11 cellular contexts compared by ENCODE assay signal in genomic region chr11:62012451-62013265, GRCh38. TPM values are rescaled to one million over a fixed set of nuclear protein-coding genes. Genes with fewer than 3 reads are reported as not detected.
DNase-seq lines count a peak whose midpoint lies in the region; ATAC-seq, FAIRE-seq and TF ChIP-seq lines count a peak whose summit lies in the region.
"Had no signal": no experiment of that assay in that cellular context is flagged by ENCODE, and none has a peak within 500 bp of the region (broad histone marks: within the 10 kb centered on the region; RNA-seq: fewer than 3 reads in every experiment).

No MANE protein-coding gene starts in this region.

- H3K27ac Mint-ChIP-seq in CD8-positive, alpha-beta T cell = no peak overlapping the region
- H3K27ac Mint-ChIP-seq: progenitor cell of endocrine pancreas had no signal

- no peak overlapping the region for H3K4me3 Mint-ChIP-seq in CD8-positive, alpha-beta T cell

- peaks cover 0 to 9% of the 10 kb centered on the region in 2 donors for H3K4me1 ChIP-seq in small intestine (ENCODE audit: control insufficient read depth in 2 of 2, insufficient read depth in 1 of 2, low read depth in 1 of 2, low read length in 1 of 2)
- H3K4me1 ChIP-seq in CD8-positive, alpha-beta T cell (ENCODE audit: insufficient read depth, low read length) = no peaks in the 10 kb centered on the region

- no peaks in the 10 kb centered on the region for H3K9me3 ChIP-seq in small intestine (ENCODE audit: control insufficient read depth, low read depth)
- H3K9me3 ChIP-seq in CD8-positive, alpha-beta T cell (ENCODE audit: low read length) = no peaks in the 10 kb centered on the region
- H3K9me3 ChIP-seq: tibial artery had no signal

- CTCF ChIA-PET in CD8-positive, alpha-beta T cell (lab: Charles Lee) = interaction anchor here (1.0 kb wide), 1 partner anchor 69 kb away, joined by 3 read pairs; no protein-coding TSS in a partner anchor

- H3K4me3 ChIP-seq in fibroblast of the aortic adventitia (ENCODE audit: low read depth, low read length) = no peak overlapping the region
- H3K4me3 ChIP-seq in small intestine (ENCODE audit: low read depth in 1 of 2, low read length in 2 of 2) = no peak overlapping the region
- H3K4me3 ChIP-seq in CD8-positive, alpha-beta T cell (ENCODE audit: low read depth, low read length) = no peak overlapping the region
- H3K4me3 ChIP-seq: tibial artery had no signal

- H3K36me3 Mint-ChIP-seq in CD8-positive, alpha-beta T cell = no peaks in the 10 kb centered on the region

- no peaks in the 10 kb centered on the region for H3K27me3 ChIP-seq in small intestine (ENCODE audit: control insufficient read depth in 2 of 2, insufficient read depth in 2 of 2, low read length in 2 of 2)
- no peaks in the 10 kb centered on the region for H3K27me3 ChIP-seq in CD8-positive, alpha-beta T cell (ENCODE audit: insufficient read depth, low read length)
- H3K27me3 ChIP-seq: tibial artery had no signal

- intact Hi-C loops in CD8-positive, alpha-beta T cell (cut with DNase I, micrococcal nuclease) = no loop called here

- H3K27me3 Mint-ChIP-seq in CD8-positive, alpha-beta T cell (ENCODE audit: low read depth) = no peaks in the 10 kb centered on the region
- H3K27me3 Mint-ChIP-seq: progenitor cell of endocrine pancreas had no signal

- POLR2A ChIA-PET in CD8-positive, alpha-beta T cell (lab: Charles Lee) = no interaction called here

- no peak for FAIRE-seq in small intestine (lab: Jason Lieb, UNC)

- peak; percentile 54 for DNase-seq in GM03348 (ENCODE audit: low spot score)
- DNase-seq in SW480 (ENCODE audit: low spot score) = peak; percentile 43
- DNase-seq in fibroblast of the aortic adventitia (ENCODE audit: low read depth) = peak; percentile 40
- DNase-seq in small intestine = peak; percentile 61
- DNase-seq in effector CD4-positive, alpha-beta T cell = no peak
- DNase-seq in CD8-positive, alpha-beta T cell = no peak
- DNase-seq: left ventricle myocardium superior, NCI-H1417 had no signal

- H3K9me3 Mint-ChIP-seq in CD8-positive, alpha-beta T cell = no peaks in the 10 kb centered on the region

- WGBS in small intestine, 3 donors = 70 to 77% (median 75%) methylated on average over 7 of the region's 7 CpGs

- H3K27ac ChIP-seq in small intestine (ENCODE audit: low read depth in 1 of 2, low read length in 1 of 2) = no peak overlapping the region
- no peak overlapping the region for H3K27ac ChIP-seq in CD8-positive, alpha-beta T cell (ENCODE audit: low read depth, low read length)
- H3K27ac ChIP-seq: tibial artery had no signal

- no peaks in the 10 kb centered on the region for H3K36me3 ChIP-seq in small intestine (ENCODE audit: control insufficient read depth in 2 of 2, insufficient read depth in 2 of 2, low read length in 2 of 2)
- H3K36me3 ChIP-seq in CD8-positive, alpha-beta T cell (ENCODE audit: insufficient read depth, low read length) = no peaks in the 10 kb centered on the region
- H3K36me3 ChIP-seq: tibial artery had no signal

- no peaks in the 10 kb centered on the region for H3K4me1 Mint-ChIP-seq in CD8-positive, alpha-beta T cell (ENCODE audit: low read depth)

- ATAC-seq in HG03432 (IDR thresholded peaks at IDR 0.05; ENCODE audit: unreplicated experiment) = no peak
- no peak for ATAC-seq in CD8-positive, alpha-beta T cell
- ATAC-seq: left ventricle myocardium superior had no signal

- no peak for TF ChIP-seq CTCF in fibroblast of the aortic adventitia (IDR thresholded peaks at IDR 0.05; ENCODE audit: insufficient read depth, low read length)
- TF ChIP-seq CTCF in CD8-positive, alpha-beta T cell (IDR thresholded peaks at IDR 0.05) = no peak

RNA-seq across cellular contexts. Expression of gene FTH1, which starts 45.2 kb away (rescaled TPM):
- 1,813 and 2,631 TPM in 2 replicates for total RNA-seq in fibroblast of the aortic adventitia (ENCODE audit: low replicate concordance)
- 1,000 to 10,000 TPM; 3,413 to 10,000 (median 8,961) TPM for polyA plus RNA-seq in small intestine
- 1,000 to 10,000 TPM; 2,788 to 2,859 TPM for total RNA-seq in CD8-positive, alpha-beta T cell

Comparison
In these comparisons a context has a peak if more than half of its experiments do, and no peak if none do; other contexts are left out.
1. DNase-seq: peak in GM03348 (single experiment), SW480 (single experiment), fibroblast of the aortic adventitia (single experiment) and small intestine (single experiment); none in effector CD4-positive, alpha-beta T cell (single experiment) and CD8-positive, alpha-beta T cell (0 of 7).